Comparison of ENCODE assay signal across 18 cellular contexts in the genomic region with DNA sequence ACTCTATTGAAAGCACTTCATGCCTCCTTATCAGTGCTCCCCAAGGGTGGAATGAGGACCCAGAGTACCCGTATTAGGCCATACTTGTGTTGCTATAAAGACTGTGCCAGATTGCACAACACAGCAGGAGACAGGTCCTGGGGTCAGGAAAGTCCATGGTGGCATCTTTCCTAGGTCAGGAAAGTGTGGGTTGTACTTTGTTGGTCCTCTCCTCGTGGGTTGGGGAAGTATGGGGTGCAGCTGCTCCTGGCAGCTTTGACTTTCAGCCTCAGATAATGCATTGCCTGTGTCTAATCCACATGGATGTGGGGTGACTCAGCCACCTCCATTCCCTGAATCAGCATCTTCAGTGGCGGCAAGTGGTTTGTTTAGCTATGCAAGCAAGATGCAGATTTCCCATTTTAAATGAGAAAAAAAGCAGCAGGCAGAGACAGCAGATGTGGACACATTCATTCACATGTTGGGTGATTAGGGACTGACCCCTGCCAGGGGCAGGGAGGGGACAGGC. TPM values are rescaled to one million over a fixed set of nuclear protein-coding genes. Genes with fewer than 3 reads are reported as not detected.
DNase-seq lines count a peak whose midpoint lies in the region; ATAC-seq and TF ChIP-seq lines count a peak whose summit lies in the region.
"Had no signal": no experiment of that assay in that cellular context is flagged by ENCODE, and none has a peak within 500 bp of the region (broad histone marks: within the 10 kb centered on the region; RNA-seq: fewer than 3 reads in every experiment).

No MANE protein-coding gene starts in this region.

- ATAC-seq in heart right ventricle (no peak), HG02642 (IDR thresholded peaks at IDR 0.05; ENCODE audit: poor library complexity, unreplicated experiment) (no peak)
- ATAC-seq: esophagus mucosa; stimulated activated naive CD8-positive, alpha-beta T cell treated with anti-CD3 and anti-CD28 coated beads, Interleukin-15, Interleukin-2, amounts not matched to agents 100 U/mL and 50 U/mL, for 24 hours had no signal

- H3K4me3 ChIP-seq in NT2/D1 (ENCODE audit: insufficient read length, low read depth) (no peak overlapping the region), fibroblast of villous mesenchyme (ENCODE audit: low read depth, low read length) (no peak overlapping the region), heart right ventricle (no peak overlapping the region)
- H3K4me3 ChIP-seq: BLaER1 treated with 17β-estradiol and CSF1 and Interleukin-3, amounts not matched to agents 10 nM and 100 nM; colonic mucosa; right atrium auricular region had no signal

- 13 to 17% methylated on average over 3 of the region's 3 CpGs for WGBS in heart right ventricle, 2 donors

- TF ChIP-seq CTCF in fibroblast of villous mesenchyme (IDR thresholded peaks at IDR 0.05; ENCODE audit: insufficient read depth, low read depth, low read length) = no peak
- TF ChIP-seq CTCF in nephron progenitor cell (IDR thresholded peaks at IDR 0.05) = no peak
- no peak for TF ChIP-seq CTCF in heart right ventricle (IDR thresholded peaks at IDR 0.05)

- intact Hi-C loops in heart right ventricle (cut with DNase I) = no loop called here

- H3K9ac ChIP-seq in NT2/D1 (ENCODE audit: insufficient read length, low read depth) = no peak overlapping the region

- no peak overlapping the region for H3K27ac ChIP-seq in heart right ventricle
- H3K27ac ChIP-seq: colonic mucosa, right atrium auricular region had no signal

- no peaks in the 10 kb centered on the region for H3K4me1 Mint-ChIP-seq in nephron progenitor cell
- H3K4me1 Mint-ChIP-seq: naive B cell had no signal

- peaks cover 8% of the 10 kb centered on the region for H3K9me3 Mint-ChIP-seq in nephron progenitor cell

- no peak overlapping the region for H3K4me3 Mint-ChIP-seq in nephron progenitor cell
- H3K4me3 Mint-ChIP-seq: activated naive CD8-positive, alpha-beta T cell; naive B cell had no signal

- H3K4me1 ChIP-seq in NT2/D1 (ENCODE audit: insufficient read depth, insufficient read length) (peaks cover 4% of the 10 kb centered on the region), heart right ventricle (no peaks in the 10 kb centered on the region)
- H3K4me1 ChIP-seq: right atrium auricular region had no signal

- H3K9me3 ChIP-seq in NT2/D1 (ENCODE audit: insufficient read depth, low read length) = no peaks in the 10 kb centered on the region
- H3K9me3 ChIP-seq in heart right ventricle = peaks cover 0 to 2% (median 0%) of the 10 kb centered on the region in 11 donors
- H3K9me3 ChIP-seq: colonic mucosa, right atrium auricular region had no signal

- no peaks in the 10 kb centered on the region for H3K36me3 Mint-ChIP-seq in nephron progenitor cell (ENCODE audit: low read depth)
- H3K36me3 Mint-ChIP-seq: activated naive CD8-positive, alpha-beta T cell had no signal

- H3K36me3 ChIP-seq in NT2/D1 (ENCODE audit: insufficient read depth, insufficient read length, low read length) (no peaks in the 10 kb centered on the region), heart right ventricle (no peaks in the 10 kb centered on the region)
- H3K36me3 ChIP-seq: BLaER1 treated with 17β-estradiol and CSF1 and Interleukin-3, amounts not matched to agents 10 nM and 100 nM; colonic mucosa; right atrium auricular region had no signal

- H3K27me3 ChIP-seq in NT2/D1 (ENCODE audit: insufficient read depth, insufficient read length) (no peaks in the 10 kb centered on the region), heart right ventricle (peaks cover 0 to 39% (median 21%) of the 10 kb centered on the region in 7 donors)
- H3K27me3 ChIP-seq: BLaER1 treated with 17β-estradiol and CSF1 and Interleukin-3, amounts not matched to agents 10 nM and 100 nM; colonic mucosa; right atrium auricular region had no signal

- peak; percentile 49 for DNase-seq in GM03348 (ENCODE audit: low spot score)
- peak; percentile 84 for DNase-seq in NT2/D1 (ENCODE audit: low read depth, low spot score)
- DNase-seq in fibroblast of villous mesenchyme (ENCODE audit: low read depth) = peak; percentile 36
- no peak for DNase-seq in nephron progenitor cell
- DNase-seq in HT-29 (ENCODE audit: low spot score) = no peak
- DNase-seq in cerebellum (ENCODE audit: low spot score) = no peak
- DNase-seq in heart right ventricle = no peak
- DNase-seq: colonic mucosa; kidney glomerular epithelial cell; naive B cell; NCI-H526; SHP77 treated with DMSO at 0.1 percent for 48 hours; stimulated activated naive CD8-positive, alpha-beta T cell treated with anti-CD3 and anti-CD28 coated beads, Interleukin-15, Interleukin-2, amounts not matched to agents 100 U/mL and 50 U/mL, for 24 hours had no signal

- peak overlapping the region; percentile 71 for H3K27ac Mint-ChIP-seq in nephron progenitor cell
- H3K27ac Mint-ChIP-seq: activated naive CD8-positive, alpha-beta T cell; naive B cell had no signal

- H3K27me3 Mint-ChIP-seq in nephron progenitor cell (ENCODE audit: low read depth, poor library complexity) = peaks cover 27% of the 10 kb centered on the region

RNA-seq across cellular contexts. Expression of gene CYP2B6, which starts 8.4 kb away (rescaled TPM):
- total RNA-seq in fibroblast of villous mesenchyme (not detected in 2 replicates), cerebellum (not detected), heart right ventricle (not detected)
- total RNA-seq in HT-29 (2014; rRNA removed; shearing (Covaris generic)) = 2.1 and 2.5 TPM in 2 replicates
- polyA plus RNA-seq in heart right ventricle = not detected
- total RNA-seq: esophagus mucosa, right atrium auricular region had no signal

Comparison
In these comparisons a context has a peak if more than half of its experiments do, and no peak if none do; other contexts are left out.
1. DNase-seq: peak in GM03348 (single experiment), NT2/D1 (single experiment) and fibroblast of villous mesenchyme (single experiment); none in nephron progenitor cell (single experiment), HT-29 (single experiment), cerebellum (single experiment) and heart right ventricle (0 of 2).